In genomic region chr5:3099954-3100353, GRCh38 we compare ENCODE assay signal across 22 cellular contexts.
"Had no signal": no experiment of that assay in that cellular context is flagged by ENCODE, and none has a peak within 500 bp of the region (broad histone marks: within the 10 kb centered on the region; RNA-seq: fewer than 3 reads in every experiment).

No MANE protein-coding gene starts in this region.

- H3K9me3 ChIP-seq: gastrocnemius medialis, left ventricle myocardium inferior, lower lobe of right lung, neutrophil, pancreas, right lobe of liver, thoracic aorta, upper lobe of left lung had no signal

- H3K27ac ChIP-seq: dorsolateral prefrontal cortex, epithelial cell of prostate, gastrocnemius medialis, left ventricle myocardium inferior, lower lobe of right lung, neutrophil, pancreas, right lobe of liver, thoracic aorta, tibial nerve, upper lobe of left lung had no signal

- H3K4me3 ChIP-seq: dorsolateral prefrontal cortex, gastrocnemius medialis, left ventricle myocardium inferior, lower lobe of right lung, pancreas, right lobe of liver, thoracic aorta, tibial nerve, upper lobe of left lung had no signal

- H3K4me1 ChIP-seq: gastrocnemius medialis, left ventricle myocardium inferior, lower lobe of right lung, pancreas, right lobe of liver, tibial nerve, upper lobe of left lung had no signal

- H3K36me3 ChIP-seq: gastrocnemius medialis, left ventricle myocardium inferior, lower lobe of right lung, neutrophil, pancreas, right lobe of liver, thoracic aorta, tibial nerve, upper lobe of left lung had no signal

- DNase-seq: dorsolateral prefrontal cortex; effector CD8-positive, alpha-beta T cell; endodermal cell; foreskin fibroblast; gastrocnemius medialis; head of caudate nucleus; left colon; left ventricle myocardium inferior; lower lobe of right lung; natural killer cell; pancreas; right lobe of liver; small intestine; stimulated activated CD4-positive, alpha-beta T cell treated with anti-CD3 and anti-CD28 coated beads, Interleukin-15, amount 100 ng/mL, for 24 hours; stimulated activated CD4-positive, alpha-beta T cell treated with anti-CD3 and anti-CD28 coated beads, Interleukin-2, amount 100 ng/mL, for 48 hours; stimulated activated naive B cell treated with anti-CD40 and anti-IgM and Interleukin-4, amounts not matched to agents 10 μg/mL and 1 μg/mL and 100 μg/mL, for 72 hours; upper lobe of left lung had no signal

- ATAC-seq: esophagus mucosa; gastrocnemius medialis; left colon; natural killer cell; pancreas; stimulated activated naive B cell treated with anti-CD40 and anti-IgM and Interleukin-4, amounts not matched to agents 10 μg/mL and 1 μg/mL and 100 μg/mL, for 72 hours had no signal

- H3K27me3 ChIP-seq: pancreas, right lobe of liver, upper lobe of left lung had no signal
